30 cellular contexts compared by ENCODE assay signal in the genomic region with DNA sequence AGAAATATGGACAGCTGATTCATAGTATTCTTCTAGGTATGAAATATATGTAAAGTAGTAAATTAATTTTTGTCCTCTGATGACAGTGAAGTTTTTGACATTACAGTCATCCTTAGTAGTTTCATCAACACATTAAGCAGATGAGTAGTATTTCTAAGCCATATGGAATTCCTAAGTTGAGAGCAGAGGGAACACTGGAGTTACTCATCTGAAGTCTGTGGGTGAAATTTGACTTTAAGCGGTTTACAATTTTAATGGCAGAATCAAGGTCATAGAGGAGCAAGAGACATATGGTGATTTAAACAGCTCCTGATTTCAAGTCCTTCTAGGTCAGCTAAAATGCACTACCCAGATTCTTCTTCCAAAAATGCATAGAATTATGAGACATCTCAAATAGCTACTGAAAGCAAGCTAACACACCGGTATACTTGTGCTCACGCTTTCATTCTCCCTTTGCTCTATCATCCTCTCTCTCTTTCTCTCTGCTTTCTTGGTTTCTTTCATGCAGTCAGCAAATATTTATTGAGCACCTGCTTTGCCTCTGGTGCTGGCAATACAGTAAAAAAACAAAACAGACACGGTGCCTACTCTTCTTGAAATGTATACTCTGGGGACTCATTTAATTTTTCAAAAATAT.
DNase-seq lines count a peak whose midpoint lies in the region; ATAC-seq and TF ChIP-seq lines count a peak whose summit lies in the region.
"Had no signal": no experiment of that assay in that cellular context is flagged by ENCODE, and none has a peak within 500 bp of the region (broad histone marks: within the 10 kb centered on the region; RNA-seq: fewer than 3 reads in every experiment).

No MANE protein-coding gene starts in this region.

- H3K4me1 ChIP-seq in upper lobe of right lung (no peaks in the 10 kb centered on the region), aorta (ENCODE audit: control insufficient read depth in 1 of 2, insufficient read depth in 2 of 2, low read length in 2 of 2) (no peaks in the 10 kb centered on the region)
- H3K4me1 ChIP-seq: breast epithelium, heart left ventricle, left lung, parathyroid adenoma, sigmoid colon had no signal

- no peak overlapping the region for H3K4me3 ChIP-seq in upper lobe of right lung
- H3K4me3 ChIP-seq in aorta (ENCODE audit: low read length in 2 of 2) = no peak overlapping the region
- H3K4me3 ChIP-seq: breast epithelium, coronary artery, GM23338, heart left ventricle, left lung, sigmoid colon had no signal

- no peaks in the 10 kb centered on the region for H3K27me3 ChIP-seq in upper lobe of right lung
- no peaks in the 10 kb centered on the region for H3K27me3 ChIP-seq in aorta (ENCODE audit: control insufficient read depth in 1 of 2, insufficient read depth in 2 of 2, low read length in 1 of 2)
- H3K27me3 ChIP-seq: breast epithelium, heart left ventricle, left lung, sigmoid colon had no signal

- WGBS in aorta, 2 donors = 56 to 84% methylated on average over 4 of the region's 4 CpGs

- intact Hi-C loops in upper lobe of right lung (cut with DNase I) (no loop called here), aorta (cut with DNase I) (no loop called here)

- DNase-seq in EL = peak; percentile 57
- DNase-seq in HS-5 (ENCODE audit: low read depth) = peak; percentile 45
- peak; percentile 39 for DNase-seq in amniotic epithelial cell (ENCODE audit: low read depth)
- peak; percentile 12 for DNase-seq in pons (ENCODE audit: low spot score)
- no peak for DNase-seq in upper lobe of right lung
- DNase-seq in GM10266 (ENCODE audit: extremely low spot score) = no peak
- no peak for DNase-seq in DMS153 treated with DMSO at 0.1 percent for 48 hours (lab: John Stamatoyannopoulos, UW; ENCODE audit: unreplicated experiment)
- DNase-seq in aorta = no peak
- DNase-seq: activated B cell treated with CpG ODN at 0.5 μM for 24 hours; activated CD4-positive, alpha-beta T cell treated with anti-CD3 and anti-CD28 coated beads, Interleukin-2, amount 50 U/mL, for 4 hours; activated CD8-positive, alpha-beta memory T cell treated with anti-CD3 and anti-CD28 coated beads, Interleukin-2, amount 50 U/mL, for 4 hours; activated effector memory CD4-positive, alpha-beta T cell treated with anti-CD3 and anti-CD28 coated beads, Interleukin-2, amount 50 U/mL, for 16 hours; CD8-positive, alpha-beta T cell; endodermal cell; heart left ventricle; left lung; natural killer cell; NCI-H1436 treated with DMSO at 0.1 percent for 48 hours; NCI-H2171; NCI-H69; OCI-M1; Right ventricle myocardium superior; sigmoid colon; substantia nigra; T-helper 9 cell had no signal

- TF ChIP-seq CTCF in upper lobe of right lung (IDR thresholded peaks at IDR 0.05) (no peak), GM10266 (IDR thresholded peaks at IDR 0.05; ENCODE audit: control insufficient read depth, insufficient read depth, low read depth, missing control alignments) (no peak)

- no peaks in the 10 kb centered on the region for H3K36me3 ChIP-seq in upper lobe of right lung
- no peaks in the 10 kb centered on the region for H3K36me3 ChIP-seq in aorta (ENCODE audit: control insufficient read depth in 1 of 2, insufficient read depth in 2 of 2, low read length in 1 of 2)

- H3K9me3 ChIP-seq in upper lobe of right lung (no peaks in the 10 kb centered on the region), aorta (ENCODE audit: control insufficient read depth, low read length) (no peaks in the 10 kb centered on the region)
- H3K9me3 ChIP-seq: sigmoid colon had no signal

- no peak overlapping the region for H3K27ac ChIP-seq in upper lobe of right lung
- no peak overlapping the region for H3K27ac ChIP-seq in aorta (ENCODE audit: low read depth in 1 of 2, low read length in 2 of 2)
- H3K27ac ChIP-seq: breast epithelium, coronary artery, heart left ventricle, HL-60, left lung, parathyroid adenoma, sigmoid colon had no signal

- no peak for ATAC-seq in upper lobe of right lung
- ATAC-seq in aorta (ENCODE audit: low FRiP score) = no peak
- ATAC-seq: CD8-positive, alpha-beta T cell; GM23338; heart left ventricle; left lung; natural killer cell had no signal

Comparison
In these comparisons a context has a peak if more than half of its experiments do, and no peak if none do; other contexts are left out.
1. DNase-seq: peak in EL (single experiment), HS-5 (single experiment), amniotic epithelial cell (single experiment) and pons (single experiment); none in upper lobe of right lung (single experiment), GM10266 (single experiment), DMS153 treated with DMSO at 0.1 percent for 48 hours (single experiment) and aorta (0 of 2).